ENCODE assay signal across 28 cellular contexts in the genomic region with DNA sequence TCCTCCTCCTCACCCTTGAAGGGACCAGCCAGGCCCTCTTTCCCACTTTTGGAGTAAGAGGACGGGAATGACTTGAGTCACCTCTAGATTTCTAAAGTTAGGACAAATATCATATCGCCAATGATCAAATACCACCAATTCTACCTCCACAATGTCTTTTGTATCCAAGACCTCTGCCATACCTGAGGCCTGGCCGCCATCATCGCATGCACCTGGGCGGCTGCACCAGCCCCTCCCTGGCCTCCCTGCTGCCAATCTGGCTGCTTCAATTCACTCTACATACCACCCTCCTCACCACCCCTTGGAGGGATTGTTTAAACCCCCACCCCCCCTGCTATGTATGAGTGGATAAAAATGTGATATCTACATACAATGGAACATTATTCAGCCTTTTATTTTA.
"Had no signal": no experiment of that assay in that cellular context is flagged by ENCODE, and none has a peak within 500 bp of the region (broad histone marks: within the 10 kb centered on the region; RNA-seq: fewer than 3 reads in every experiment).

No MANE protein-coding gene starts in this region.

- DNase-seq: colonic mucosa; cortex of kidney; effector CD8-positive, alpha-beta T cell; effector memory CD8-positive, alpha-beta T cell; endodermal cell; erythroblast; esophagus squamous epithelium; foreskin fibroblast; foreskin melanocyte; gastrocnemius medialis; glutamatergic neuron; head of caudate nucleus; heart right ventricle; hippocampal formation; immature natural killer cell; islet precursor cell; left cardiac atrium; left lung; left ventricle myocardium superior; lower lobe of right lung; mesenchymal stem cell; mucosa of descending colon; naive B cell; naive thymus-derived CD8-positive, alpha-beta T cell had no signal

- H3K9me3 Mint-ChIP-seq: dendritic cell treated with granulocyte-macrophage colony-stimulating factor and Interleukin-4, amounts not matched to agents 40 ng/mL and 50 ng/mL, for 4 days; effector memory CD8-positive, alpha-beta T cell; endodermal cell; immature natural killer cell; mesothelial cell of epicardium; naive B cell; naive thymus-derived CD8-positive, alpha-beta T cell had no signal

- H3K4me3 ChIP-seq: colonic mucosa, esophagus squamous epithelium, gastrocnemius medialis, heart right ventricle, left lung, lower lobe of right lung, mucosa of descending colon had no signal

- ATAC-seq: effector memory CD8-positive, alpha-beta T cell; esophagus mucosa; gastrocnemius medialis; left lung; lower lobe of right lung; mucosa of descending colon; naive thymus-derived CD8-positive, alpha-beta T cell had no signal

- H3K27ac Mint-ChIP-seq: dendritic cell treated with granulocyte-macrophage colony-stimulating factor and Interleukin-4, amounts not matched to agents 40 ng/mL and 50 ng/mL, for 4 days; effector memory CD8-positive, alpha-beta T cell; endodermal cell; immature natural killer cell; mesothelial cell of epicardium had no signal

- H3K27ac ChIP-seq: colonic mucosa, epithelial cell of prostate, esophagus squamous epithelium, gastrocnemius medialis, heart right ventricle, lower lobe of right lung had no signal

- H3K9me3 ChIP-seq: colonic mucosa, esophagus squamous epithelium, gastrocnemius medialis, heart right ventricle, left lung, lower lobe of right lung, mucosa of descending colon had no signal

- H3K4me1 Mint-ChIP-seq: endodermal cell, immature natural killer cell had no signal

- H3K4me3 Mint-ChIP-seq: dendritic cell treated with granulocyte-macrophage colony-stimulating factor and Interleukin-4, amounts not matched to agents 40 ng/mL and 50 ng/mL, for 4 days; effector memory CD8-positive, alpha-beta T cell; endodermal cell; immature natural killer cell; mesothelial cell of epicardium; naive B cell had no signal

- H3K36me3 Mint-ChIP-seq: immature natural killer cell; mesothelial cell of epicardium; naive B cell; naive thymus-derived CD8-positive, alpha-beta T cell had no signal

- H3K27me3 ChIP-seq: esophagus squamous epithelium, gastrocnemius medialis, heart right ventricle, left lung had no signal

- H3K36me3 ChIP-seq: colonic mucosa, esophagus squamous epithelium, gastrocnemius medialis, heart right ventricle, left lung, lower lobe of right lung had no signal

- H3K27me3 Mint-ChIP-seq: dendritic cell treated with granulocyte-macrophage colony-stimulating factor and Interleukin-4, amounts not matched to agents 40 ng/mL and 50 ng/mL, for 4 days had no signal

- H3K4me1 ChIP-seq: colonic mucosa, gastrocnemius medialis had no signal
